18 cellular contexts compared by ENCODE assay signal in genomic region chr10:3090388-3090787, GRCh38. TPM values are rescaled to one million over a fixed set of nuclear protein-coding genes. Genes with fewer than 3 reads are reported as not detected.
DNase-seq lines count a peak whose midpoint lies in the region; ATAC-seq and TF ChIP-seq lines count a peak whose summit lies in the region.
"Had no signal": no experiment of that assay in that cellular context is flagged by ENCODE, and none has a peak within 500 bp of the region (broad histone marks: within the 10 kb centered on the region; RNA-seq: fewer than 3 reads in every experiment).

No MANE protein-coding gene starts in this region.

- no peaks in the 10 kb centered on the region for H3K27me3 ChIP-seq in SK-N-SH (ENCODE audit: insufficient read depth)
- no peaks in the 10 kb centered on the region for H3K27me3 ChIP-seq in foreskin keratinocyte
- H3K27me3 ChIP-seq: upper lobe of left lung had no signal

- H4K20me1 ChIP-seq in SK-N-SH (ENCODE audit: insufficient read depth), result no peaks in the 10 kb centered on the region

- H3K9me3 Mint-ChIP-seq in activated CD4-positive, alpha-beta memory T cell treated with anti-CD3 and anti-CD28 coated beads, Interleukin-2, amount 10 ng/mL, durations not matched to agents 7 days and 5 days, result no peaks in the 10 kb centered on the region
- H3K9me3 Mint-ChIP-seq: activated T-helper 1 cell treated with anti-CD3 and anti-CD28 coated beads, Interleukin-12 subunit alpha, Interleukin-12 subunit beta, Interleukin-2, Interleukin-4 antibody, amounts not matched to agents 30 ng/mL and 10 ng/mL and 1 ng/mL, durations not matched to agents 14 hours and 24 hours and 36 hours had no signal

- no peak overlapping the region for H3K4me3 Mint-ChIP-seq in activated CD4-positive, alpha-beta memory T cell treated with anti-CD3 and anti-CD28 coated beads, Interleukin-2, amount 10 ng/mL, durations not matched to agents 7 days and 5 days
- H3K4me3 Mint-ChIP-seq: activated CD4-positive, alpha-beta T cell treated with anti-CD3 and anti-CD28 coated beads for 36 hours had no signal

- H2AFZ ChIP-seq in SK-N-SH (ENCODE audit: low read depth), result no peak overlapping the region
- H2AFZ ChIP-seq: parathyroid adenoma had no signal

- H3K4me1 ChIP-seq in SK-N-SH (ENCODE audit: control insufficient read depth in 1 of 2, insufficient read depth in 2 of 2, low read depth in 1 of 2, low read length in 1 of 2) (peaks cover 20 to 47% of the 10 kb centered on the region in 2 experiments), foreskin keratinocyte (peaks cover 39% of the 10 kb centered on the region)
- H3K4me1 ChIP-seq: parathyroid adenoma had no signal

- H3K4me3 ChIP-seq in SK-N-SH (ENCODE audit: low read depth in 2 of 2, low read length in 1 of 2), result peak overlapping the region in 1 of 2 experiments; percentile 16; a peak in 1 of 4 replicates
- H3K4me3 ChIP-seq: upper lobe of left lung had no signal

- no peak for TF ChIP-seq RAD21 in SK-N-SH (IDR thresholded peaks at IDR 0.05; ENCODE audit: low read length)

- H3K9me2 ChIP-seq in SK-N-SH, result no peaks in the 10 kb centered on the region

- intact Hi-C loops in sciatic nerve (cut with DNase I), result no loop called here

- POLR2A ChIA-PET in SK-N-SH (lab: Yijun Ruan, JAX), result no interaction called here
- POLR2A ChIA-PET in activated CD4-positive, alpha-beta memory T cell treated with anti-CD3 and anti-CD28 coated beads, Interleukin-2, amount 10 ng/mL, durations not matched to agents 7 days and 5 days (lab: Charles Lee), result interaction anchor here (1.2 to 4.0 kb wide), 6 partner anchors 11 to 1980 kb away, joined by 4 to 51 read pairs (median 6); partner anchors contain the start of genes PFKP and PITRM1

- CTCF ChIA-PET in SK-N-SH (lab: Yijun Ruan, JAX), result interaction anchor here (1.1 kb wide), 1 partner anchor 10 kb away, joined by 3 read pairs; no protein-coding TSS in a partner anchor
- CTCF ChIA-PET in activated CD4-positive, alpha-beta memory T cell treated with anti-CD3 and anti-CD28 coated beads, Interleukin-2, amount 10 ng/mL, durations not matched to agents 7 days and 5 days (lab: Charles Lee), result interaction anchor here (1.0 to 2.2 kb wide), 5 partner anchors 9 to 31 kb away, joined by 3 to 6 read pairs (median 4); no protein-coding TSS in a partner anchor

- 82% methylated on average over 7 of the region's 12 CpGs for WGBS in SK-N-SH (ENCODE audit: low lambda C conversion rate)

- TF ChIP-seq EP300 in SK-N-SH (IDR thresholded peaks at IDR 0.05; ENCODE audit: borderline replicate concordance in 1 of 2, low read depth in 1 of 2, low read length in 1 of 2), result no peak

- no peak for DNase-seq in SK-N-SH
- no peak for DNase-seq in activated CD4-positive, alpha-beta memory T cell treated with anti-CD3 and anti-CD28 coated beads, Interleukin-2, amount 10 ng/mL, durations not matched to agents 7 days and 5 days
- no peak for DNase-seq in foreskin keratinocyte
- peak; percentile 41 for DNase-seq in sciatic nerve (ENCODE audit: low spot score)
- no peak for DNase-seq in DMS79 (lab: John Stamatoyannopoulos, UW)
- DNase-seq in KG1 (lab: John Stamatoyannopoulos, UW), result no peak
- DNase-seq in DMS114 treated with DMSO at 0.1 percent for 48 hours (lab: John Stamatoyannopoulos, UW; ENCODE audit: unreplicated experiment), result no peak
- DNase-seq: activated CD4-positive, alpha-beta T cell treated with anti-CD3 and anti-CD28 coated beads for 36 hours; aorta; foreskin melanocyte; NCI-H1417; T-helper 17 cell had no signal

- H3K9me3 ChIP-seq in SK-N-SH, result no peaks in the 10 kb centered on the region
- H3K9me3 ChIP-seq: upper lobe of left lung had no signal

- peaks cover 80% of the 10 kb centered on the region for H3K79me2 ChIP-seq in SK-N-SH (ENCODE audit: insufficient read depth)
- H3K79me2 ChIP-seq: parathyroid adenoma had no signal

- peaks cover 59% of the 10 kb centered on the region for H3K36me3 Mint-ChIP-seq in activated CD4-positive, alpha-beta memory T cell treated with anti-CD3 and anti-CD28 coated beads, Interleukin-2, amount 10 ng/mL, durations not matched to agents 7 days and 5 days (ENCODE audit: low read depth)

- TF ChIP-seq CTCF in SK-N-SH (IDR thresholded peaks at IDR 0.05) (no peak), foreskin keratinocyte (conservative IDR thresholded peaks at IDR 0.05) (no peak)

- ATAC-seq in SK-N-SH treated with all-trans-retinoic acid at 6 μM for 48 hours (no peak), foreskin keratinocyte (no peak), sciatic nerve (no peak)
- ATAC-seq: activated CD4-positive, alpha-beta T cell treated with anti-CD3 and anti-CD28 coated beads for 36 hours; T-helper 17 cell had no signal

- peaks cover 5 to 16% of the 10 kb centered on the region in 2 experiments for H3K36me3 ChIP-seq in SK-N-SH (replicated peaks in 1 of 2; ENCODE audit: control insufficient read depth in 1 of 2, insufficient read depth in 2 of 2, low read length in 1 of 2)
- H3K36me3 ChIP-seq: upper lobe of left lung had no signal

- peak overlapping the region; percentile 76 for H3K4me2 ChIP-seq in SK-N-SH
- H3K4me2 ChIP-seq: KMS-11 had no signal

- H3K27me3 Mint-ChIP-seq in activated CD4-positive, alpha-beta memory T cell treated with anti-CD3 and anti-CD28 coated beads, Interleukin-2, amount 10 ng/mL, durations not matched to agents 7 days and 5 days, result no peaks in the 10 kb centered on the region
- H3K27me3 Mint-ChIP-seq: activated CD4-positive, alpha-beta T cell treated with anti-CD3 and anti-CD28 coated beads for 36 hours; T-helper 17 cell had no signal

- H3K4me1 Mint-ChIP-seq in activated CD4-positive, alpha-beta memory T cell treated with anti-CD3 and anti-CD28 coated beads, Interleukin-2, amount 10 ng/mL, durations not matched to agents 7 days and 5 days, result peaks cover 70% of the 10 kb centered on the region

- peaks cover 54% of the 10 kb centered on the region for H3F3A ChIP-seq in SK-N-SH (replicated peaks; ENCODE audit: insufficient read depth)

- H3K27ac ChIP-seq in SK-N-SH (ENCODE audit: low read depth in 2 of 2, low read length in 1 of 2), result peak overlapping the region; percentile 50 to 97
- peak overlapping the region; percentile 76 for H3K27ac ChIP-seq in foreskin keratinocyte
- H3K27ac ChIP-seq: 22Rv1, KMS-11, parathyroid adenoma had no signal

- H3K27ac Mint-ChIP-seq in activated CD4-positive, alpha-beta memory T cell treated with anti-CD3 and anti-CD28 coated beads, Interleukin-2, amount 10 ng/mL, durations not matched to agents 7 days and 5 days, result peak overlapping the region; percentile 89
- H3K27ac Mint-ChIP-seq: activated CD4-positive, alpha-beta T cell treated with anti-CD3 and anti-CD28 coated beads for 36 hours had no signal

- peak overlapping the region; percentile 66 for H3K9ac ChIP-seq in SK-N-SH
- H3K9ac ChIP-seq: KMS-11, parathyroid adenoma had no signal

TF ChIP-seq in SK-N-SH, 30 proteins besides CTCF, POLR2A, EP300 and RAD21:
- no peak for TF ChIP-seq FOXM1 (IDR thresholded peaks at IDR 0.05; ENCODE audit: low read depth)

TF ChIP-seq in SK-N-SH treated with all-trans-retinoic acid at 6 μM for 48 hours, 23 proteins besides CTCF, POLR2A, EP300 and RAD21:
- TF ChIP-seq BACH2 (CRISPR knock-in tag; IDR thresholded peaks at IDR 0.05; ENCODE audit: borderline replicate concordance) (no peak), ZNF565 (CRISPR knock-in tag; conservative IDR thresholded peaks at IDR 0.05; ENCODE audit: low read depth) (no peak), ISL1 (CRISPR knock-in tag; IDR thresholded peaks at IDR 0.05) (no peak), CSDC2 (CRISPR knock-in tag; IDR thresholded peaks at IDR 0.05) (no peak), PATZ1 (CRISPR knock-in tag; IDR thresholded peaks at IDR 0.05; ENCODE audit: borderline replicate concordance) (no peak)

RNA-seq across cellular contexts. Expression of gene PFKP, which starts 23.0 kb away (rescaled TPM):
- polyA plus RNA-seq in SK-N-SH (2012; rRNA removed) (143 and 175 TPM in 2 replicates), foreskin keratinocyte (125 and 130 TPM in 2 replicates)
- polyA plus RNA-seq in SK-N-SH (2012; cell fraction: cytosol; rRNA removed), result 87.4 and 114 TPM in 2 replicates
- polyA plus RNA-seq in SK-N-SH (2012; cell fraction: nucleus; rRNA removed), result 193 and 198 TPM in 2 replicates
- 100 to 1,000 TPM; 214 to 215 TPM for total RNA-seq in activated CD4-positive, alpha-beta memory T cell treated with anti-CD3 and anti-CD28 coated beads, Interleukin-2, amount 10 ng/mL, durations not matched to agents 7 days and 5 days
- total RNA-seq in foreskin keratinocyte (186 and 190 TPM in 2 replicates), sciatic nerve (41.3 TPM)
